ENCODE assay signal across 20 cellular contexts in the genomic region with DNA sequence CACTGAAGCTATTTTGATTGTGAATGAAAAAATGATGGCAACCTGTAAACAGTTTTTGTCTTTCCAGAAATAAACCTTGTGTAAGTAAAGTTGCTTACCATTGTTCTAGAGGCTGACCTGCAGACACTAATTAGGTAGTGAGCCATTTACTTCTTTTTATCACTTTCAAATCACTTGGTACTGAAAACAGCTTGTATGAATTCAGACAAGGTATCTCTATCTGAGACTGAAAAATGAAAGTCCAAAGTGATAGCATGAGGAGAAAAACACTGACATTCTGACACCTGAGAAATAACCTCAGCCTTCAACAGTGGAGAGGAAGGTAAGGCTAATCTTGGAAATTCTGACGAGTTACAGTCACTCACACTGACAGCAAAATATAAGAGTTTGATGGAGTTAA.
DNase-seq lines count a peak whose midpoint lies in the region; ATAC-seq, FAIRE-seq and TF ChIP-seq lines count a peak whose summit lies in the region.
"Had no signal": no experiment of that assay in that cellular context is flagged by ENCODE, and none has a peak within 500 bp of the region (broad histone marks: within the 10 kb centered on the region; RNA-seq: fewer than 3 reads in every experiment).

No MANE protein-coding gene starts in this region.

- H3K9me3 ChIP-seq in CD4-positive, alpha-beta T cell (ENCODE audit: control insufficient read depth, low read length) = no peaks in the 10 kb centered on the region
- no peaks in the 10 kb centered on the region for H3K9me3 ChIP-seq in tibial nerve
- H3K9me3 ChIP-seq in gastroesophageal sphincter = no peaks in the 10 kb centered on the region
- H3K9me3 ChIP-seq: Peyer's patch had no signal

- no peak for ATAC-seq in CD4-positive, alpha-beta T cell (ENCODE audit: poor library complexity)
- peak; percentile 66 for ATAC-seq in GM18867 (IDR thresholded peaks at IDR 0.05; ENCODE audit: unreplicated experiment)
- ATAC-seq in HG02763 (IDR thresholded peaks at IDR 0.05; ENCODE audit: unreplicated experiment) = peak; percentile 41
- no peak for ATAC-seq in gastroesophageal sphincter
- ATAC-seq: CD8-positive, alpha-beta T cell; T-cell had no signal

- TF ChIP-seq EP300 in tibial nerve (IDR thresholded peaks at IDR 0.05) (no peak), gastroesophageal sphincter (IDR thresholded peaks at IDR 0.05) (no peak)

- TF ChIP-seq POLR2A in tibial nerve (IDR thresholded peaks at IDR 0.05) (no peak), gastroesophageal sphincter (IDR thresholded peaks at IDR 0.05) (no peak)

- H3K36me3 Mint-ChIP-seq in CD4-positive, alpha-beta T cell (ENCODE audit: low read depth) = no peaks in the 10 kb centered on the region
- H3K36me3 Mint-ChIP-seq: CD8-positive, alpha-beta T cell; T-cell had no signal

- no peaks in the 10 kb centered on the region for H3K27me3 Mint-ChIP-seq in CD4-positive, alpha-beta T cell

- 50 to 67% methylated on average over 1 of the region's 1 CpG for WGBS in tibial nerve, 2 donors
- 13 to 33% methylated on average over 1 of the region's 1 CpG for WGBS in gastroesophageal sphincter (ENCODE audit: low coverage in 1 of 2), 2 donors

- POLR2A ChIA-PET in CD4-positive, alpha-beta T cell (lab: Charles Lee) = interaction anchor here (1.6 kb wide), 1 partner anchor 17 kb away, joined by 6 read pairs; no protein-coding TSS in a partner anchor

- intact Hi-C loops in CD4-positive, alpha-beta T cell (cut with DNase I, micrococcal nuclease) = loop anchor here in 1 of 2 experiments (2.0 kb wide), 1 partner anchor 28 kb away; no protein-coding TSS in a partner anchor

- H3K4me3 ChIP-seq in tibial nerve (no peak overlapping the region), gastroesophageal sphincter (no peak overlapping the region)
- H3K4me3 ChIP-seq: Peyer's patch, SK-N-MC had no signal

- H3K4me1 Mint-ChIP-seq in CD4-positive, alpha-beta T cell (ENCODE audit: low read depth) = peaks cover 72% of the 10 kb centered on the region

- no peak for FAIRE-seq in GM19239 (lab: Jason Lieb, UNC)
- FAIRE-seq: D721Med, H54 had no signal

- H3K27ac ChIP-seq in CD4-positive, alpha-beta T cell (ENCODE audit: low read depth, low read length) = no peak overlapping the region
- peak overlapping the region; percentile 84 for H3K27ac ChIP-seq in VCaP
- H3K27ac ChIP-seq in tibial nerve = no peak overlapping the region
- H3K27ac ChIP-seq in gastroesophageal sphincter = no peak overlapping the region
- H3K27ac ChIP-seq: KMS-11, Peyer's patch, SK-N-MC had no signal

- no peak for TF ChIP-seq CTCF in CD4-positive, alpha-beta T cell (IDR thresholded peaks at IDR 0.05)
- TF ChIP-seq CTCF in VCaP (conservative IDR thresholded peaks at IDR 0.05) = no peak
- no peak for TF ChIP-seq CTCF in tibial nerve (IDR thresholded peaks at IDR 0.05)
- TF ChIP-seq CTCF in gastroesophageal sphincter (IDR thresholded peaks at IDR 0.05) = no peak

- CTCF ChIA-PET in CD4-positive, alpha-beta T cell (lab: Charles Lee) = no interaction called here

- no peak overlapping the region for H3K4me3 Mint-ChIP-seq in CD4-positive, alpha-beta T cell
- H3K4me3 Mint-ChIP-seq: CD8-positive, alpha-beta T cell; T-cell had no signal

- H3K27me3 ChIP-seq in CD4-positive, alpha-beta T cell (ENCODE audit: control insufficient read depth, insufficient read depth, low read length) = no peaks in the 10 kb centered on the region
- H3K27me3 ChIP-seq in tibial nerve (peaks cover 0 to 8% of the 10 kb centered on the region in 2 donors), gastroesophageal sphincter (no peaks in the 10 kb centered on the region)
- H3K27me3 ChIP-seq: Peyer's patch had no signal

- no peaks in the 10 kb centered on the region for H3K9me3 Mint-ChIP-seq in CD4-positive, alpha-beta T cell
- H3K9me3 Mint-ChIP-seq: CD8-positive, alpha-beta T cell; T-cell had no signal

- peak overlapping the region; percentile 39 for H3K27ac Mint-ChIP-seq in CD4-positive, alpha-beta T cell
- H3K27ac Mint-ChIP-seq: CD8-positive, alpha-beta T cell; T-cell had no signal

- H3K36me3 ChIP-seq in tibial nerve (no peaks in the 10 kb centered on the region), gastroesophageal sphincter (no peaks in the 10 kb centered on the region)
- H3K36me3 ChIP-seq: Peyer's patch had no signal

- no peak for DNase-seq in CD4-positive, alpha-beta T cell
- no peak for DNase-seq in activated CD8-positive, alpha-beta memory T cell treated with anti-CD3 and anti-CD28 coated beads for 24 hours
- DNase-seq in GM19239 (ENCODE audit: insufficient read length, low spot score) = no peak
- no peak for DNase-seq in tibial nerve (ENCODE audit: low spot score in 2 of 2)
- DNase-seq: CD8-positive, alpha-beta T cell; GDM1; NCI-H1092; NCI-H1694; NCI-H226; NCI-H524 treated with DMSO at 0.1 percent for 48 hours; Peyer's patch; T-cell had no signal

- no peaks in the 10 kb centered on the region for H3K4me1 ChIP-seq in tibial nerve
- H3K4me1 ChIP-seq in gastroesophageal sphincter = no peaks in the 10 kb centered on the region
- H3K4me1 ChIP-seq: Peyer's patch had no signal

Comparison
In these comparisons a context has a peak if more than half of its experiments do, and no peak if none do; other contexts are left out.
1. ATAC-seq: peak in GM18867 (single experiment) and HG02763 (single experiment); none in CD4-positive, alpha-beta T cell (single experiment) and gastroesophageal sphincter (single experiment).